In genomic region chr6:88868559-88868860, GRCh38 we compare ENCODE assay signal across 16 cellular contexts.
DNase-seq lines count a peak whose midpoint lies in the region; ATAC-seq and TF ChIP-seq lines count a peak whose summit lies in the region.
"Had no signal": no experiment of that assay in that cellular context is flagged by ENCODE, and none has a peak within 500 bp of the region (broad histone marks: within the 10 kb centered on the region; RNA-seq: fewer than 3 reads in every experiment).

No MANE protein-coding gene starts in this region.

- no peaks in the 10 kb centered on the region for H3F3A ChIP-seq in GM23338 (replicated peaks; ENCODE audit: low read depth)
- H3F3A ChIP-seq in PC-3 (ENCODE audit: low read length, unreplicated experiment), result peaks cover 5% of the 10 kb centered on the region

- intact Hi-C loops in PC-3 (cut with micrococcal nuclease), result loop anchor here (2.0 to 10.0 kb wide), 3 partner anchors 44 to 1276 kb away; partner anchors contain the start of gene ORC3

- peak overlapping the region; percentile 60; the same call in 1 of the 2 replicates for H3K27ac Mint-ChIP-seq in GM23338

- H3K27me3 ChIP-seq in GM23338 (ENCODE audit: insufficient read depth), result no peaks in the 10 kb centered on the region
- no peaks in the 10 kb centered on the region for H3K27me3 ChIP-seq in PC-3 (ENCODE audit: low read length)
- no peaks in the 10 kb centered on the region for H3K27me3 ChIP-seq in brain microvascular endothelial cell (replicated peaks)
- no peaks in the 10 kb centered on the region for H3K27me3 ChIP-seq in osteoblast (ENCODE audit: insufficient read depth, low read length)
- no peaks in the 10 kb centered on the region for H3K27me3 ChIP-seq in MG63
- H3K27me3 ChIP-seq: BLaER1 had no signal

- CTCF ChIA-PET in PC-3 (lab: Charles Lee), result no interaction called here

- H3K4me2 ChIP-seq in GM23338 (no peak overlapping the region), PC-3 (ENCODE audit: low read length) (peak overlapping the region; percentile 62), osteoblast (ENCODE audit: insufficient read depth, low read length) (peak overlapping the region; percentile 53)
- H3K4me2 ChIP-seq: BLaER1 had no signal

- POLR2A ChIA-PET in PC-3 (lab: Charles Lee; ENCODE audit: unreplicated experiment), result no interaction called here

- H3K4me3 Mint-ChIP-seq in GM23338, result no peak overlapping the region
- H3K4me3 Mint-ChIP-seq: CD8-positive, alpha-beta memory T cell; IgD-negative memory B cell had no signal

- in situ Hi-C loops in brain microvascular endothelial cell (cut with HindIII; ENCODE audit: low pct_ligation_motif_present, low sequenced_read_pairs), result no loop called here

- 0 out of 2 replicates have a peak, but pooled peaks cover 2% of the 10 kb centered on the region for H4K20me1 ChIP-seq in GM23338 (replicated peaks; ENCODE audit: insufficient read depth)
- no peaks in the 10 kb centered on the region for H4K20me1 ChIP-seq in PC-3 (ENCODE audit: low read length)
- H4K20me1 ChIP-seq in osteoblast (ENCODE audit: insufficient read depth, low read length), result no peaks in the 10 kb centered on the region
- H4K20me1 ChIP-seq: BLaER1 had no signal

- H3K9me2 ChIP-seq in GM23338 (ENCODE audit: insufficient read depth) (no peaks in the 10 kb centered on the region), PC-3 (replicated peaks; ENCODE audit: low read length) (no peaks in the 10 kb centered on the region)

- H3K9me3 Mint-ChIP-seq in GM23338, result no peaks in the 10 kb centered on the region
- H3K9me3 Mint-ChIP-seq: CD8-positive, alpha-beta memory T cell; IgD-negative memory B cell had no signal

- H3K36me3 ChIP-seq in GM23338 (ENCODE audit: insufficient read depth), result no peaks in the 10 kb centered on the region
- H3K36me3 ChIP-seq in PC-3 (ENCODE audit: low read depth, low read length), result no peaks in the 10 kb centered on the region
- no peaks in the 10 kb centered on the region for H3K36me3 ChIP-seq in brain microvascular endothelial cell (replicated peaks)
- no peaks in the 10 kb centered on the region for H3K36me3 ChIP-seq in osteoblast (ENCODE audit: insufficient read depth, low read length)
- no peaks in the 10 kb centered on the region for H3K36me3 ChIP-seq in MG63
- H3K36me3 ChIP-seq: BLaER1, HAP-1 had no signal

- no peak overlapping the region for H2AFZ ChIP-seq in GM23338
- H2AFZ ChIP-seq in PC-3 (ENCODE audit: low read length), result no peak overlapping the region
- H2AFZ ChIP-seq in osteoblast (ENCODE audit: low read length), result no peak overlapping the region

- no peak for ATAC-seq in GM23338
- ATAC-seq in PC-3, result peak; percentile 32
- ATAC-seq in GM18870 (IDR thresholded peaks at IDR 0.05; ENCODE audit: unreplicated experiment), result no peak
- no peak for ATAC-seq in HG03175 (IDR thresholded peaks at IDR 0.05; ENCODE audit: unreplicated experiment)

- no peaks in the 10 kb centered on the region for H3K9me3 ChIP-seq in PC-3 (ENCODE audit: low read length)
- H3K9me3 ChIP-seq in osteoblast (ENCODE audit: low read depth, low read length), result no peaks in the 10 kb centered on the region
- no peaks in the 10 kb centered on the region for H3K9me3 ChIP-seq in MG63
- H3K9me3 ChIP-seq: BLaER1, HAP-1 had no signal

- H3K79me2 ChIP-seq in GM23338 (replicated peaks; ENCODE audit: insufficient read depth) (no peaks in the 10 kb centered on the region), PC-3 (ENCODE audit: low read length) (no peaks in the 10 kb centered on the region), osteoblast (ENCODE audit: insufficient read depth, low read length) (no peaks in the 10 kb centered on the region)

- H3K4me3 ChIP-seq in GM23338 (no peak overlapping the region), PC-3 (ENCODE audit: low read length) (peak overlapping the region; percentile 22; the same call in 1 of the 2 replicates), brain microvascular endothelial cell (ENCODE audit: low read depth, low read length) (no peak overlapping the region), osteoblast (ENCODE audit: insufficient read depth, low read length) (no peak overlapping the region), MG63 (no peak overlapping the region)
- H3K4me3 ChIP-seq: BLaER1, HAP-1 had no signal

- H3K4me1 ChIP-seq in GM23338 (ENCODE audit: insufficient read depth) (no peaks in the 10 kb centered on the region), PC-3 (ENCODE audit: insufficient read depth, low read length) (peaks cover 35% of the 10 kb centered on the region), osteoblast (ENCODE audit: insufficient read depth, low read length) (peaks cover 33% of the 10 kb centered on the region)
- H3K4me1 ChIP-seq: BLaER1 had no signal

- no peak overlapping the region for H3K27ac ChIP-seq in GM23338 (ENCODE audit: low read depth)
- H3K27ac ChIP-seq in PC-3 (ENCODE audit: low read length), result peak overlapping the region; percentile 77
- H3K27ac ChIP-seq in brain microvascular endothelial cell, result peak overlapping the region; percentile 80
- peak overlapping the region; percentile 72 for H3K27ac ChIP-seq in osteoblast (ENCODE audit: low read depth, low read length)
- H3K27ac ChIP-seq: BLaER1, RWPE1 had no signal

- H3K36me3 Mint-ChIP-seq in GM23338 (ENCODE audit: low read depth), result no peaks in the 10 kb centered on the region

- DNase-seq in GM23338 (ENCODE audit: low spot score), result no peak
- DNase-seq in PC-3, result no peak
- no peak for DNase-seq in brain microvascular endothelial cell
- no peak for DNase-seq in osteoblast (ENCODE audit: insufficient read length, low spot score, missing footprints)
- no peak for DNase-seq in MG63
- DNase-seq in stimulated activated CD4-positive, alpha-beta T cell treated with anti-CD3 and anti-CD28 coated beads, Interleukin-2, amount 100 ng/mL, for 48 hours, result no peak
- DNase-seq: CD8-positive, alpha-beta memory T cell; DMS 273 treated with DMSO at 0.1 percent for 48 hours; NCI-H146; NCI-H526 treated with DMSO at 0.1 percent for 48 hours had no signal

- H3K4me1 Mint-ChIP-seq in GM23338, result peaks cover 3% of the 10 kb centered on the region; the same call in 1 of the 3 replicates

- H3K27me3 Mint-ChIP-seq in GM23338 (ENCODE audit: insufficient read depth, low read depth, poor library complexity), result peaks cover 2% of the 10 kb centered on the region
- H3K27me3 Mint-ChIP-seq: CD8-positive, alpha-beta memory T cell; IgD-negative memory B cell had no signal

- BruUV-seq in PC-3 (replicated peaks; lab: Mats Ljungman, UMichigan), result no TSS peak

- TF ChIP-seq CTCF in GM23338 (conservative IDR thresholded peaks at IDR 0.05; ENCODE audit: low read depth in 2 of 2), result no peak
- no peak for TF ChIP-seq CTCF in PC-3 (conservative IDR thresholded peaks at IDR 0.05; ENCODE audit: low read depth, low read length)
- TF ChIP-seq CTCF in brain microvascular endothelial cell (IDR thresholded peaks at IDR 0.05; ENCODE audit: low read depth, low read length, missing control alignments), result no peak
- no peak for TF ChIP-seq CTCF in osteoblast (IDR thresholded peaks at IDR 0.05; ENCODE audit: extremely low read depth, low read depth, low read length)

- H3K9ac ChIP-seq in PC-3 (ENCODE audit: low read length), result no peak overlapping the region
- H3K9ac ChIP-seq: BLaER1 had no signal

TF ChIP-seq in GM23338, 12 proteins besides CTCF, POLR2A, EP300 and RAD21 (continues in another document):
- TF ChIP-seq REST (IDR thresholded peaks at IDR 0.05; ENCODE audit: unreplicated experiment) (no peak), CREB1 (CRISPR knock-in tag; IDR thresholded peaks at IDR 0.05; ENCODE audit: low read depth) (no peak), STAT1 (IDR thresholded peaks at IDR 0.05; ENCODE audit: unreplicated experiment) (no peak), ZNF331 (CRISPR knock-in tag; IDR thresholded peaks at IDR 0.05; ENCODE audit: low read depth) (no peak)
